ENCODE assay signal across 23 cellular contexts in genomic region chr22:49353185-49353584, GRCh38.
DNase-seq lines count a peak whose midpoint lies in the region; ATAC-seq and TF ChIP-seq lines count a peak whose summit lies in the region.
"Had no signal": no experiment of that assay in that cellular context is flagged by ENCODE, and none has a peak within 500 bp of the region (broad histone marks: within the 10 kb centered on the region; RNA-seq: fewer than 3 reads in every experiment).

No MANE protein-coding gene starts in this region.

- H3K36me3 ChIP-seq in upper lobe of right lung, result no peaks in the 10 kb centered on the region
- no peaks in the 10 kb centered on the region for H3K36me3 ChIP-seq in CD4-positive, alpha-beta memory T cell (ENCODE audit: insufficient read depth, low read length)
- H3K36me3 ChIP-seq: Peyer's patch had no signal

- no peak for TF ChIP-seq CTCF in osteocyte (IDR thresholded peaks at IDR 0.05)
- no peak for TF ChIP-seq CTCF in upper lobe of right lung (IDR thresholded peaks at IDR 0.05)

- peaks cover 23% of the 10 kb centered on the region for H3K4me1 Mint-ChIP-seq in osteocyte (ENCODE audit: unreplicated experiment)
- H3K4me1 Mint-ChIP-seq in CD4-positive, alpha-beta memory T cell, result no peaks in the 10 kb centered on the region
- H3K4me1 Mint-ChIP-seq: CD4-positive, CD25-positive, alpha-beta regulatory T cell had no signal

- peaks cover 45% of the 10 kb centered on the region for H3K27me3 ChIP-seq in upper lobe of right lung
- no peaks in the 10 kb centered on the region for H3K27me3 ChIP-seq in CD4-positive, alpha-beta memory T cell (ENCODE audit: insufficient read depth, low read length)
- H3K27me3 ChIP-seq: Peyer's patch had no signal

- H3K27me3 Mint-ChIP-seq in osteocyte (ENCODE audit: unreplicated experiment), result no peaks in the 10 kb centered on the region
- peaks cover 24 to 31% of the 10 kb centered on the region in 2 donors for H3K27me3 Mint-ChIP-seq in CD4-positive, alpha-beta memory T cell

- no peak for ATAC-seq in upper lobe of right lung
- no peak for ATAC-seq in HG02973 (IDR thresholded peaks at IDR 0.05; ENCODE audit: unreplicated experiment)
- ATAC-seq: GM12878, HCT116 had no signal

- H3K4me3 ChIP-seq in upper lobe of right lung, result no peak overlapping the region
- H3K4me3 ChIP-seq in CD4-positive, alpha-beta memory T cell (ENCODE audit: low read length in 2 of 2), result no peak overlapping the region
- H3K4me3 ChIP-seq: GM12878, GM23248, Peyer's patch had no signal

- intact Hi-C loops in upper lobe of right lung (cut with DNase I), result no loop called here
- intact Hi-C loops in CD4-positive, alpha-beta memory T cell (cut with micrococcal nuclease), result no loop called here

- no peaks in the 10 kb centered on the region for H3K9me3 Mint-ChIP-seq in osteocyte (ENCODE audit: unreplicated experiment)
- no peaks in the 10 kb centered on the region for H3K9me3 Mint-ChIP-seq in CD4-positive, alpha-beta memory T cell

- H3K4me3 Mint-ChIP-seq in osteocyte (ENCODE audit: unreplicated experiment), result no peak overlapping the region
- no peak overlapping the region for H3K4me3 Mint-ChIP-seq in CD4-positive, alpha-beta memory T cell
- H3K4me3 Mint-ChIP-seq: CD4-positive, CD25-positive, alpha-beta regulatory T cell had no signal

- CTCF ChIA-PET in CD4-positive, alpha-beta memory T cell (lab: Charles Lee; ENCODE audit: partially characterized antibody), result no interaction called here

- peak; percentile 29 for DNase-seq in activated CD8-positive, alpha-beta memory T cell treated with anti-CD3 and anti-CD28 coated beads, Interleukin-2, amount 50 U/mL, for 48 hours
- no peak for DNase-seq in activated CD8-positive, alpha-beta memory T cell treated with anti-CD3 and anti-CD28 coated beads, Interleukin-2, amount 50 U/mL, for 4 hours
- DNase-seq in ecto neural progenitor cell (ENCODE audit: low spot score) (peak; percentile 32), osteocyte (ENCODE audit: extremely low spot score, unreplicated experiment) (peak; percentile 66), upper lobe of right lung (peak; percentile 48), NCI-H345 treated with DMSO at 0.1 percent for 48 hours (lab: John Stamatoyannopoulos, UW; ENCODE audit: unreplicated experiment) (no peak)
- no peak for DNase-seq in CD4-positive, alpha-beta memory T cell
- DNase-seq: 8988T; Caco-2; CD4-positive, CD25-positive, alpha-beta regulatory T cell; DMS153; EL; GM23248; MM.1S; NCI-H1092; NCI-H1436 treated with DMSO at 0.1 percent for 48 hours; NCI-H2029; NCI-H446; NCI-H69 had no signal

- POLR2A ChIA-PET in CD4-positive, alpha-beta memory T cell (lab: Charles Lee; ENCODE audit: partially characterized antibody), result no interaction called here

- no peaks in the 10 kb centered on the region for H3K9me3 ChIP-seq in upper lobe of right lung
- no peaks in the 10 kb centered on the region for H3K9me3 ChIP-seq in CD4-positive, alpha-beta memory T cell (ENCODE audit: control insufficient read depth in 1 of 2, low read length in 2 of 2)
- H3K9me3 ChIP-seq: Caco-2, Peyer's patch had no signal

- no peaks in the 10 kb centered on the region for H3K4me1 ChIP-seq in upper lobe of right lung
- H3K4me1 ChIP-seq in CD4-positive, alpha-beta memory T cell (ENCODE audit: insufficient read depth, low read length), result no peaks in the 10 kb centered on the region
- H3K4me1 ChIP-seq: Caco-2, Peyer's patch had no signal

- H3K27ac Mint-ChIP-seq in osteocyte (ENCODE audit: unreplicated experiment), result no peak overlapping the region
- no peak overlapping the region for H3K27ac Mint-ChIP-seq in CD4-positive, alpha-beta memory T cell
- H3K27ac Mint-ChIP-seq: CD4-positive, CD25-positive, alpha-beta regulatory T cell had no signal

- no peaks in the 10 kb centered on the region for H3K36me3 Mint-ChIP-seq in osteocyte (ENCODE audit: unreplicated experiment)
- H3K36me3 Mint-ChIP-seq in CD4-positive, alpha-beta memory T cell, result no peaks in the 10 kb centered on the region
- H3K36me3 Mint-ChIP-seq: CD4-positive, CD25-positive, alpha-beta regulatory T cell had no signal

- no peak overlapping the region for H3K27ac ChIP-seq in upper lobe of right lung
- H3K27ac ChIP-seq in CD4-positive, alpha-beta memory T cell (ENCODE audit: low read depth, low read length), result no peak overlapping the region
- H3K27ac ChIP-seq: GM23248, Peyer's patch had no signal

Comparison
In these comparisons a context has a peak if more than half of its experiments do, and no peak if none do; other contexts are left out.
1. DNase-seq: peak in activated CD8-positive, alpha-beta memory T cell treated with anti-CD3 and anti-CD28 coated beads, Interleukin-2, amount 50 U/mL, for 48 hours (single experiment), ecto neural progenitor cell (single experiment), osteocyte (single experiment) and upper lobe of right lung (single experiment); none in activated CD8-positive, alpha-beta memory T cell treated with anti-CD3 and anti-CD28 coated beads, Interleukin-2, amount 50 U/mL, for 4 hours (single experiment), CD4-positive, alpha-beta memory T cell (0 of 5) and NCI-H345 treated with DMSO at 0.1 percent for 48 hours (single experiment).